ENCODE assay signal across 10 cellular contexts in the genomic region with DNA sequence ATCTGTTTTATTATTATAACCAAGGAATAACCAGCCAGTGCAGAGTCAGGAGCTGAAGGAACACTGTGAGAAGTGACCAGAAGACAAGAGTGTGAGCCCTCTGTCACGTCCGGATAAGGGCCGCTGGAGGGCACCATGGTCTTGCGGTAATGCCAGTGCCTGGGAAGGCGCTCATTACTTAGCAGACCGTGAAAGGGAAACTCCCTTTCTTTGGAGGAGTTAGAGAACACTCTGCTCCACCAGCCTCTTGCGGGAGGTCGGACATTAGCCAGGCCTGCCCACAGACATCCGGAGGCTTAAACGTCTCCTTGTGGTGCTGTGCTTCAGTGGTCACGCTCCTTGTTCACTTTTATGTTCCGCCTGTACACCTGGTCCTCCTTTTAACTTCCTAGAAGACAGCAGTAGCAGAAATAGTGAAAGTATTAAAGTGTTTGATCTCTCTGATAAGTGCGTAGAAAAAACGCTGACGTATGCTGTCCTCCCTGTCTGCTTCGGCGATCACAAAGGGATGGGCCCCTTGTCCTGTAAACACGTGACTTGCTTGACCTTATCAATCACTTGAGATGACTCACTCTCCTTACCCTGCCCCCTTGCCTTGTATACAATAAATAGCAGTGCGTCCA.
DNase-seq lines count a peak whose midpoint lies in the region; ATAC-seq and TF ChIP-seq lines count a peak whose summit lies in the region.
"Had no signal": no experiment of that assay in that cellular context is flagged by ENCODE, and none has a peak within 500 bp of the region (broad histone marks: within the 10 kb centered on the region; RNA-seq: fewer than 3 reads in every experiment).

No MANE protein-coding gene starts in this region.

- CTCF ChIA-PET in RWPE1 (lab: Yijun Ruan, JAX), result no interaction called here

- H3K4me1 Mint-ChIP-seq in chondrocyte (ENCODE audit: low read depth) (peaks cover 3% of the 10 kb centered on the region), naive B cell (peaks cover 0 to 6% (median 0%) of the 10 kb centered on the region in 3 donors)

- H3K27ac ChIP-seq in RWPE1, result no peak overlapping the region

- H3K4me3 Mint-ChIP-seq in chondrocyte (ENCODE audit: unreplicated experiment), result no peak overlapping the region
- peak overlapping the region in 4 of 8 donors; percentile 26 to 64 (median 50) for H3K4me3 Mint-ChIP-seq in naive B cell

- H3K27ac Mint-ChIP-seq in chondrocyte (ENCODE audit: unreplicated experiment) (no peak overlapping the region), naive B cell (peak overlapping the region in 2 of 6 donors; percentile 54 to 65)

- POLR2A ChIA-PET in RWPE1 (lab: Yijun Ruan, JAX; ENCODE audit: low non-redundant PET), result no interaction called here

- peak; percentile 28 for TF ChIP-seq CTCF in chondrocyte (IDR thresholded peaks at IDR 0.05)
- TF ChIP-seq CTCF in RWPE1 (conservative IDR thresholded peaks at IDR 0.05; ENCODE audit: low read depth), result no peak

- no peaks in the 10 kb centered on the region for H3K27me3 Mint-ChIP-seq in chondrocyte (ENCODE audit: low read depth)
- H3K27me3 Mint-ChIP-seq in naive B cell, result no peaks in the 10 kb centered on the region

- peak; percentile 49 to 50 for ATAC-seq in naive B cell (ENCODE audit: low read depth in 2 of 2)
- ATAC-seq in HG03520 (IDR thresholded peaks at IDR 0.05; ENCODE audit: unreplicated experiment), result no peak

- no peaks in the 10 kb centered on the region for H3K9me3 Mint-ChIP-seq in chondrocyte (ENCODE audit: low read depth)
- peaks cover 0 to 6% (median 0%) of the 10 kb centered on the region in 7 donors for H3K9me3 Mint-ChIP-seq in naive B cell

- H3K36me3 Mint-ChIP-seq in chondrocyte (ENCODE audit: low read depth) (no peaks in the 10 kb centered on the region), naive B cell (no peaks in the 10 kb centered on the region)

- peak; percentile 87 for DNase-seq in COLO829 (ENCODE audit: low spot score)
- peak; percentile 76 for DNase-seq in HK-2 (ENCODE audit: unreplicated experiment)
- DNase-seq in chondrocyte (ENCODE audit: low spot score), result no peak
- peak; percentile 8 for DNase-seq in naive B cell
- DNase-seq in SKM-1 treated with dmso at 0.1 percent for 144 hours (lab: John Stamatoyannopoulos, UW; ENCODE audit: unreplicated experiment), result no peak
- DNase-seq in RWPE1 (ENCODE audit: low spot score), result no peak
- no peak for DNase-seq in stimulated activated CD4-positive, alpha-beta T cell treated with anti-CD3 and anti-CD28 coated beads, Interleukin-1b, Interleukin-23, amount 100 ng/mL, for 48 hours
- DNase-seq: activated CD8-positive, alpha-beta memory T cell treated with anti-CD3 and anti-CD28 coated beads, Interleukin-2, amount 50 U/mL, for 48 hours; DMS 273 treated with DMSO at 0.1 percent for 48 hours had no signal

Comparison
In these comparisons a context has a peak if more than half of its experiments do, and no peak if none do; other contexts are left out.
1. DNase-seq: peak in COLO829 (single experiment), HK-2 (single experiment) and naive B cell (single experiment); none in chondrocyte (single experiment), SKM-1 treated with dmso at 0.1 percent for 144 hours (single experiment), RWPE1 (single experiment) and stimulated activated CD4-positive, alpha-beta T cell treated with anti-CD3 and anti-CD28 coated beads, Interleukin-1b, Interleukin-23, amount 100 ng/mL, for 48 hours (single experiment).